Comparison of ENCODE assay signal across 8 cellular contexts in the genomic region with DNA sequence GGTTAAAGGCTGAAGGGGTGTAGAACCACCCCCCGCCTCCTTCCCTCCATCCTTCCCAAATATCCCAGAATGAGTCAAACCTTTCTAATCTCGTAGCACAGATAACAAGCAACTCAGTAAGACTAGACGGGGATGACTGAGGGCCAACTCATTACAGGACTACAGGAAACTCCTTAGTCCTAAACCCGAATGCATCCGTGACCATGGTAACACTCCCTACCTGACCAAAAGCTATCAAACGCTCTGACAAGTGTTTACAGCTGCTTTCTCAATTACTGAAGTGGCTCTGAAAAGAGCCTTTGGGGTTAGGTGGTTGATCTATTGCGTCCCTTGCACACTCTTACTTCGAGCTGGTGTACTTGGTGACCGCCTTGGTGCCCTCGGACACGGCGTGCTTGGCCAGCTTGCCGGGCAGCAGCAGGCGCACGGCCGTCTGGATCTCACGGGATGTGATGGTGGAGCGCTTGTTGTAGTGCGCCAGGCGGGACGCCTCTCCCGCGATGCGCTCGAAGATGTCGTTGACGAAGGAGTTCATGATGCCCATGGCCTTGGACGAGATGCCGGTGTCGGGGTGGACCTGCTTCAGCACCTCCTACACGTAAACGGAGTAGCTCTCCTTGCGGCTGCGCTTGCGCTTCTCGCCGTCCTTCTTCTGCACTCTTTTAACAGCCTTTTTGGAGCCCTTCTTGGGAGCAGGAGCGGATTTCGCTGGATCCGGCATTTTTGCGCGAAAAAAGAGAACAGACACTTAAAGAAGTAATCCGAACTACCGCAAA.
DNase-seq lines count a peak whose midpoint lies in the region; ATAC-seq and TF ChIP-seq lines count a peak whose summit lies in the region.
"Not testable (repeated sequence)": the region's sequence is repeated elsewhere in the genome, so short reads cannot be mapped to it uniquely, and the experiment has no call there.

No MANE protein-coding gene starts in this region.

- not testable (repeated sequence) for H3K9me3 ChIP-seq in PC-3 (ENCODE audit: low read length); ascending aorta; endocrine pancreas (ENCODE audit: control insufficient read depth, low read length); right lobe of liver; tibial nerve

- H3K4me1 ChIP-seq in PC-3 (ENCODE audit: insufficient read depth, low read length); ascending aorta; endocrine pancreas (ENCODE audit: control insufficient read depth, insufficient read depth, low read length); right lobe of liver; tibial nerve: not testable (repeated sequence)

- TF ChIP-seq POLR2A in right lobe of liver (IDR thresholded peaks at IDR 0.05), result not testable (repeated sequence)
- TF ChIP-seq POLR2A in tibial nerve (IDR thresholded peaks at IDR 0.05), result peak in 1 of 2 donors; percentile 33

- not testable (repeated sequence) for H3K27ac ChIP-seq in PC-3 (ENCODE audit: low read length); right lobe of liver
- H3K27ac ChIP-seq in ascending aorta (peak overlapping the region in 1 of 2 donors; percentile 75), tibial nerve (peak overlapping the region in 3 of 4 donors; percentile 34 to 71 (median 50))

- 18% methylated on average over 2 of the region's 44 CpGs for WGBS in right lobe of liver (ENCODE audit: insufficient coverage, low coverage, low lambda C conversion rate, missing lambda C conversion rate)
- 35 to 100% methylated on average over 1 to 4 of the region's 44 CpGs for WGBS in tibial nerve, 2 donors

- H2AFZ ChIP-seq in PC-3 (ENCODE audit: low read length), result peak overlapping the region; percentile 65

- intact Hi-C loops in PC-3 (cut with micrococcal nuclease); ascending aorta (cut with DNase I); right lobe of liver (cut with DNase I); sciatic nerve (cut with DNase I): not testable (repeated sequence)

- H4K20me1 ChIP-seq in PC-3 (ENCODE audit: low read length), result not testable (repeated sequence)

- ATAC-seq in PC-3, result peak; percentile 72
- ATAC-seq in right lobe of liver, result peak in 3 of 4 donors; percentile 6 to 27 (median 11)
- peak; percentile 41 for ATAC-seq in sciatic nerve

- not testable (repeated sequence) for H3K9ac ChIP-seq in PC-3 (ENCODE audit: low read length); endocrine pancreas (ENCODE audit: control insufficient read depth, insufficient read depth, low read length)

- not testable (repeated sequence) for H3F3A ChIP-seq in PC-3 (ENCODE audit: low read length, unreplicated experiment)

- peak in 1 of 2 donors; percentile 69 for TF ChIP-seq EP300 in tibial nerve (IDR thresholded peaks at IDR 0.05)

- peak overlapping the region; percentile 77 for H3K4me2 ChIP-seq in PC-3 (ENCODE audit: low read length)

- BruUV-seq in PC-3 (replicated peaks; lab: Mats Ljungman, UMichigan), result TSS peak; percentile 87

- H3K9me2 ChIP-seq in PC-3 (replicated peaks; ENCODE audit: low read length), result not testable (repeated sequence)

- H3K36me3 ChIP-seq in PC-3 (ENCODE audit: low read depth, low read length); ascending aorta; endocrine pancreas (ENCODE audit: control insufficient read depth, insufficient read depth, low read length); right lobe of liver; tibial nerve: not testable (repeated sequence)

- POLR2A ChIA-PET in PC-3 (lab: Charles Lee; ENCODE audit: unreplicated experiment), result not testable (repeated sequence)

- H3K79me2 ChIP-seq in PC-3 (ENCODE audit: low read length), result not testable (repeated sequence)

- DNase-seq in EL (peak; percentile 54), PC-3 (peak; percentile 34), glomerular visceral epithelial cell (ENCODE audit: extremely low spot score) (peak; percentile 43), tibial nerve (ENCODE audit: low spot score in 2 of 2) (peak in 1 of 2 donors; percentile 8)
- not testable (repeated sequence) for DNase-seq in ascending aorta (ENCODE audit: low spot score in 2 of 2); right lobe of liver; sciatic nerve (ENCODE audit: low spot score)

- CTCF ChIA-PET in PC-3 (lab: Charles Lee), result not testable (repeated sequence)

- not testable (repeated sequence) for H3K27me3 ChIP-seq in PC-3 (ENCODE audit: low read length); ascending aorta; endocrine pancreas (ENCODE audit: control insufficient read depth, insufficient read depth, low read length); right lobe of liver; tibial nerve

- H3K4me3 ChIP-seq in PC-3 (ENCODE audit: low read length), result peak overlapping the region; percentile 60
- peak overlapping the region; percentile 16 to 63 for H3K4me3 ChIP-seq in ascending aorta
- peak overlapping the region; percentile 18 for H3K4me3 ChIP-seq in endocrine pancreas (ENCODE audit: control insufficient read depth, insufficient read depth, low read length)
- H3K4me3 ChIP-seq in right lobe of liver, result peak overlapping the region in 2 of 3 donors; percentile 9 to 26
- H3K4me3 ChIP-seq in tibial nerve, result peak overlapping the region in 3 of 4 donors; percentile 27 to 52 (median 31)

- TF ChIP-seq CTCF in PC-3 (conservative IDR thresholded peaks at IDR 0.05; ENCODE audit: low read depth, low read length); ascending aorta (IDR thresholded peaks at IDR 0.05); right lobe of liver (IDR thresholded peaks at IDR 0.05); tibial nerve (IDR thresholded peaks at IDR 0.05): not testable (repeated sequence)

Comparison
In these comparisons a context has a peak if more than half of its experiments do, and no peak if none do; other contexts are left out.
1. ATAC-seq: peak in every context shown above with its lines; median percentile 72 in PC-3; 41 in sciatic nerve; 11 in right lobe of liver.